In the genomic region with DNA sequence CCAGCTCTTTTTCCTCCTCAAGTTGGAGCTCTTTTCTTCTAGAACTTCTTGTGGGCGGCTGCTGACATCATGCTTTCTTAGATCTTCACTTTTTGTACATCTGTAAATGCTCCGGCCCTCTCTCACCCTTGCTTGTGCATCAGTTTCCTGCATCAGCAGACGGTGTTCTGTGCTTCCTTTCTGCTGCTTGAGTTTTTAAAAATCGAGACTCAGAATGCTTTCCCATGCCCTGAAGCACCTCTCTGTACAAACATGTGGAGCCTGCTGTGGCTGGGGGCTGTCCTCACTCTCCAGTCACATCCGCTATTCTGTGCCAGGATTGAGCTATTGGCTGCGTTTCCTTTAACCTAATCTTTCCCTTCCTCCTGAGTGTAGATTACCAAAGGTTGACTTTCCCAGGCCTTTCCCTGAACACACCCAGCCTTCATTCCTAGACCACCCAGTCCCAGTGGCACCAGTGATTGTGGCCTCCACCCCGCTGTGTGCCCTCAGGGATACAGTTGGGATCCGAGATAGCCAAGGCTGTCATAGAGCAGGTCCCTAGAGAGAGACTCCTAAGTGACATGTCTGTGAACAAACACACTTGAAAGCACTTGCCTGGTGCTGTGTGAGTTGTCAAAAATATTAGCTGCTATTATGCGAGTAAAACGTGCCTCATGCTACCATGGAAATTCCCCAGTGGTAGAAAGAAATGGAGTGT, we compare ENCODE assay signal across 1 cellular context.
TF ChIP-seq lines count a peak whose summit lies in the region.

No MANE protein-coding gene starts in this region.

TF ChIP-seq in GM23338, 12 proteins besides CTCF, POLR2A, EP300 and RAD21 (continued from another document):
- TF ChIP-seq, protein P1, sequence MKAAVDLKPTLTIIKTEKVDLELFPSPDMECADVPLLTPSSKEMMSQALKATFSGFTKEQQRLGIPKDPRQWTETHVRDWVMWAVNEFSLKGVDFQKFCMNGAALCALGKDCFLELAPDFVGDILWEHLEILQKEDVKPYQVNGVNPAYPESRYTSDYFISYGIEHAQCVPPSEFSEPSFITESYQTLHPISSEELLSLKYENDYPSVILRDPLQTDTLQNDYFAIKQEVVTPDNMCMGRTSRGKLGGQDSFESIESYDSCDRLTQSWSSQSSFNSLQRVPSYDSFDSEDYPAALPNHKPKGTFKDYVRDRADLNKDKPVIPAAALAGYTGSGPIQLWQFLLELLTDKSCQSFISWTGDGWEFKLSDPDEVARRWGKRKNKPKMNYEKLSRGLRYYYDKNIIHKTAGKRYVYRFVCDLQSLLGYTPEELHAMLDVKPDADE (IDR thresholded peaks at IDR 0.05), result no peak
- no peak for TF ChIP-seq ZNF114 (CRISPR knock-in tag; IDR thresholded peaks at IDR 0.05)
- TF ChIP-seq, protein P2, sequence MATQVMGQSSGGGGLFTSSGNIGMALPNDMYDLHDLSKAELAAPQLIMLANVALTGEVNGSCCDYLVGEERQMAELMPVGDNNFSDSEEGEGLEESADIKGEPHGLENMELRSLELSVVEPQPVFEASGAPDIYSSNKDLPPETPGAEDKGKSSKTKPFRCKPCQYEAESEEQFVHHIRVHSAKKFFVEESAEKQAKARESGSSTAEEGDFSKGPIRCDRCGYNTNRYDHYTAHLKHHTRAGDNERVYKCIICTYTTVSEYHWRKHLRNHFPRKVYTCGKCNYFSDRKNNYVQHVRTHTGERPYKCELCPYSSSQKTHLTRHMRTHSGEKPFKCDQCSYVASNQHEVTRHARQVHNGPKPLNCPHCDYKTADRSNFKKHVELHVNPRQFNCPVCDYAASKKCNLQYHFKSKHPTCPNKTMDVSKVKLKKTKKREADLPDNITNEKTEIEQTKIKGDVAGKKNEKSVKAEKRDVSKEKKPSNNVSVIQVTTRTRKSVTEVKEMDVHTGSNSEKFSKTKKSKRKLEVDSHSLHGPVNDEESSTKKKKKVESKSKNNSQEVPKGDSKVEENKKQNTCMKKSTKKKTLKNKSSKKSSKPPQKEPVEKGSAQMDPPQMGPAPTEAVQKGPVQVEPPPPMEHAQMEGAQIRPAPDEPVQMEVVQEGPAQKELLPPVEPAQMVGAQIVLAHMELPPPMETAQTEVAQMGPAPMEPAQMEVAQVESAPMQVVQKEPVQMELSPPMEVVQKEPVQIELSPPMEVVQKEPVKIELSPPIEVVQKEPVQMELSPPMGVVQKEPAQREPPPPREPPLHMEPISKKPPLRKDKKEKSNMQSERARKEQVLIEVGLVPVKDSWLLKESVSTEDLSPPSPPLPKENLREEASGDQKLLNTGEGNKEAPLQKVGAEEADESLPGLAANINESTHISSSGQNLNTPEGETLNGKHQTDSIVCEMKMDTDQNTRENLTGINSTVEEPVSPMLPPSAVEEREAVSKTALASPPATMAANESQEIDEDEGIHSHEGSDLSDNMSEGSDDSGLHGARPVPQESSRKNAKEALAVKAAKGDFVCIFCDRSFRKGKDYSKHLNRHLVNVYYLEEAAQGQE (IDR thresholded peaks at IDR 0.05; ENCODE audit: unreplicated experiment), result no peak
- no peak for TF ChIP-seq EZH2 (IDR thresholded peaks at IDR 0.05; ENCODE audit: low read depth, unreplicated experiment)
- TF ChIP-seq ZNF331 (CRISPR knock-in tag; IDR thresholded peaks at IDR 0.05; ENCODE audit: low read depth), result no peak
- no peak for TF ChIP-seq CREB1 (CRISPR knock-in tag; IDR thresholded peaks at IDR 0.05; ENCODE audit: low read depth)
- no peak for TF ChIP-seq NANOG (IDR thresholded peaks at IDR 0.05; ENCODE audit: borderline replicate concordance)
- no peak for TF ChIP-seq JUNB (IDR thresholded peaks at IDR 0.05; ENCODE audit: unreplicated experiment)
- no peak for TF ChIP-seq POLR2AphosphoS5 (IDR thresholded peaks at IDR 0.05; ENCODE audit: low read depth)
- TF ChIP-seq EZH2phosphoT487 (IDR thresholded peaks at IDR 0.05; ENCODE audit: unreplicated experiment), result no peak
